Comparison of ENCODE assay signal across 8 cellular contexts in the genomic region with DNA sequence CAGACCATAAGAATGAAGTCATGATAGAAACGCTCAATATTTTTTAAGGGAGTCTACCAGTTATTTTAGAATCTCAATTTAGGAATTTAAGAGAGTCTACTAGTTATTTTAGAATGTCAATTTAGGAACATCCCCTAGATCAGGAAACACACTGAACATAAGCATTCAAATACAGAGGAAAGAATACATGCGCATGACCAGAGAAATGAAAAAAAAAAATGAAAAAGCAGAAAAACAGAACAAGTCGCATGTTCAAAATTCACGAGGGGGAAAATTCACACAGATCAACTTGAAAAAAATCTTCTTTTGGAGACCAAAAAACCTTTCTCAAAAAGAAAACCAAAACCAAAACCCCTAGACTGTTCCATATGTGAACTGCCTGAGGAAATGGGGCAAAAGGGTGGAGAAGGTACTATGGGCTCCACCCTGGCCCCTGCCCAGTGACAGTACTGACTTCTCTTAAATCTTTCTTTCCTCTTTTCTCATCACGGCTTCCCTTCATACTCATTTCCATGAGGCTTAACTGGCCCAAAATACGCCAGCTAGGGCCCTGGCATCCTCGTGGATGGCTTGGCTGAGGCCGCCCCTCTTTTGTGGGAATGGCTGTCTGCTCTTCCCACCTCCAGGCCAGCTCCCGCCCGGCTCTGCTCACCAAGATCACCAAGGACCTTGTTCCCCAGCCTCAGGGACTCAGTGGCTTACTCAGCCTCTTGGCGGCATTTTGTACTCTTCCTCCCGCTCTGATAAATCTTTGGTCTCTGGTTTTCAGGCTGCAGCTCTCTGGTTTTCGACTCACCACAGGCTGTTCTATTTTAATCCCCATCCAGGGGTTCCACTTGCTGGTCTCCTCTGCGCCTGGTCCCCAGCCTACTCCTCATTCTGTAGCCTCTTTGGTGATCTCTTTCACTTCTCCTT.
DNase-seq lines count a peak whose midpoint lies in the region; ATAC-seq lines count a peak whose summit lies in the region.

No MANE protein-coding gene starts in this region.

- H3K4me1 Mint-ChIP-seq in memory B cell: peaks cover 41% of the 10 kb centered on the region

- peaks cover 4% of the 10 kb centered on the region for H3K36me3 Mint-ChIP-seq in memory B cell

- H3K27me3 Mint-ChIP-seq in memory B cell: no peaks in the 10 kb centered on the region

- H3K27ac Mint-ChIP-seq in memory B cell: peak overlapping the region; percentile 84

- peak; percentile 16 for DNase-seq in stimulated activated CD4-positive, alpha-beta T cell treated with anti-CD3 and anti-CD28 coated beads, Interleukin-15, amount 100 ng/mL, for 24 hours
- no peak for DNase-seq in stimulated activated CD4-positive, alpha-beta T cell treated with anti-CD3 and anti-CD28 coated beads, Interleukin-4, amount 100 ng/mL, for 4 hours
- DNase-seq in activated T-cell treated with anti-CD3 and anti-CD28 coated beads, Interleukin-2, amount 50 U/mL, for 48 hours: peak; percentile 45 to 50
- DNase-seq in memory B cell (ENCODE audit: low spot score in 2 of 2) (no peak), NCI-H226 (no peak)
- DNase-seq in activated effector memory CD4-positive, alpha-beta T cell treated with Interleukin-2 at 50 U/mL for 16 hours: no peak

- ATAC-seq in HG03135 (IDR thresholded peaks at IDR 0.05; ENCODE audit: unreplicated experiment) (peak; percentile 59), memory B cell (ENCODE audit: low read depth) (peak; percentile 87), HG02970 (IDR thresholded peaks at IDR 0.05; ENCODE audit: low FRiP score, unreplicated experiment) (no peak)

- no peaks in the 10 kb centered on the region for H3K9me3 Mint-ChIP-seq in memory B cell

- H3K4me3 Mint-ChIP-seq in memory B cell: peak overlapping the region; percentile 77

Comparison
In these comparisons a context has a peak if more than half of its experiments do, and no peak if none do; other contexts are left out.
1. DNase-seq: peak in stimulated activated CD4-positive, alpha-beta T cell treated with anti-CD3 and anti-CD28 coated beads, Interleukin-15, amount 100 ng/mL, for 24 hours (single experiment) and activated T-cell treated with anti-CD3 and anti-CD28 coated beads, Interleukin-2, amount 50 U/mL, for 48 hours (2 of 2); none in stimulated activated CD4-positive, alpha-beta T cell treated with anti-CD3 and anti-CD28 coated beads, Interleukin-4, amount 100 ng/mL, for 4 hours (0 of 2), memory B cell (0 of 2), NCI-H226 (single experiment) and activated effector memory CD4-positive, alpha-beta T cell treated with Interleukin-2 at 50 U/mL for 16 hours (single experiment).